Comparison of ENCODE assay signal across 7 cellular contexts in genomic region chr6:28267695-28268059, GRCh38. TPM values are rescaled to one million over a fixed set of nuclear protein-coding genes. Genes with fewer than 3 reads are reported as not detected.
DNase-seq lines count a peak whose midpoint lies in the region; ATAC-seq and TF ChIP-seq lines count a peak whose summit lies in the region.

No MANE protein-coding gene starts in this region.

- H3K27ac ChIP-seq in caudate nucleus (ENCODE audit: low read depth, low read length) (peak overlapping the region; percentile 82), lung (ENCODE audit: low read depth in 1 of 2, low read length in 1 of 2) (peak overlapping the region in 1 of 2 donors; percentile 88), urinary bladder (ENCODE audit: low read depth) (peak overlapping the region; percentile 16)

- H3K36me3 ChIP-seq in lung (ENCODE audit: control insufficient read depth in 2 of 2, insufficient read depth in 2 of 2, low read length in 2 of 2), result peaks cover 0 to 8% of the 10 kb centered on the region in 2 donors
- no peaks in the 10 kb centered on the region for H3K36me3 ChIP-seq in urinary bladder (ENCODE audit: insufficient read depth)

- DNase-seq in Jurkat, Clone E6-1 (ENCODE audit: low read depth, low spot score), result no peak
- no peak for DNase-seq in caudate nucleus (lab: John Stamatoyannopoulos, UW)
- DNase-seq in lung (ENCODE audit: low spot score), result no peak
- DNase-seq in left colon, result no peak
- no peak for DNase-seq in NOMO-1 (lab: John Stamatoyannopoulos, UW; ENCODE audit: unreplicated experiment in 2 of 2)
- no peak for DNase-seq in AG08396 (ENCODE audit: low spot score)

- intact Hi-C loops in left colon (cut with DNase I, micrococcal nuclease), result loop anchor here in 1 of 2 donors (10.0 kb wide), 1 partner anchor 87 kb away; no protein-coding TSS in a partner anchor

- WGBS in lung, 2 donors, result 1 to 3% methylated on average over 1 of the region's 1 CpG
- WGBS in urinary bladder, result 1% methylated on average over 1 of the region's 1 CpG

- peaks cover 2 to 7% of the 10 kb centered on the region in 2 donors for H3K4me1 ChIP-seq in lung (ENCODE audit: control insufficient read depth in 2 of 2, insufficient read depth in 2 of 2, low read length in 2 of 2)
- H3K4me1 ChIP-seq in urinary bladder (ENCODE audit: insufficient read depth), result peaks cover 3% of the 10 kb centered on the region

- no peaks in the 10 kb centered on the region for H3K27me3 ChIP-seq in lung (ENCODE audit: control insufficient read depth, insufficient read depth)

- peak overlapping the region; percentile 71 for H3K4me3 ChIP-seq in Jurkat, Clone E6-1 (ENCODE audit: low read length)
- H3K4me3 ChIP-seq in lung (peak overlapping the region; percentile 72), urinary bladder (ENCODE audit: low read depth, low read length) (peak overlapping the region; percentile 95)

- H3K9me3 ChIP-seq in lung (ENCODE audit: control insufficient read depth in 2 of 2, insufficient read depth in 1 of 2, low read length in 1 of 2), result no peaks in the 10 kb centered on the region

- no peak for ATAC-seq in lung (ENCODE audit: insufficient read depth, low FRiP score)
- no peak for ATAC-seq in left colon

- TF ChIP-seq CTCF in lung (IDR thresholded peaks at IDR 0.05; ENCODE audit: control extremely low read depth, extremely low read depth), result no peak

RNA-seq across cellular contexts. Expression of gene ZSCAN26, which starts 0.7 kb away (rescaled TPM):
- 3.6 TPM for polyA plus RNA-seq in Jurkat, Clone E6-1 (2012; ENCODE audit: insufficient read depth, insufficient read length)
- 10 to 100 TPM in 1 of 2 donors, 1 to 10 TPM in 1; 7.8 to 31.1 TPM for total RNA-seq in lung
- polyA plus RNA-seq in lung, result 1 to 10 TPM; 4.6 to 6.4 TPM
- 35.1 TPM for total RNA-seq in urinary bladder
- polyA plus RNA-seq in urinary bladder, result 15.5 TPM
- 1 to 10 TPM; 3.8 to 7.9 TPM for total RNA-seq in left colon

RNA-seq across cellular contexts. Expression of gene NKAPL, which starts 8.6 kb away (rescaled TPM):
- not detected for polyA plus RNA-seq in Jurkat, Clone E6-1 (2012; ENCODE audit: insufficient read depth, insufficient read length)
- total RNA-seq in lung (1 to 10 TPM in 1 of 2 donors, under 1 TPM in 1; 0.85 to 1.1 TPM), urinary bladder (0.90 TPM), left colon (under 1 TPM; 0.21 to 0.47 TPM)
- polyA plus RNA-seq in lung (1 to 10 TPM in 1 of 2 donors, under 1 TPM in 1; 0.81 to 1.4 TPM), urinary bladder (4.4 TPM)

RNA-seq across cellular contexts. Expression of gene PGBD1, which starts 13.7 kb away (rescaled TPM):
- polyA plus RNA-seq in Jurkat, Clone E6-1 (2012; ENCODE audit: insufficient read depth, insufficient read length), result 4.6 TPM
- 1 to 10 TPM; 3.9 to 5.8 TPM for total RNA-seq in lung
- polyA plus RNA-seq in lung, result 1 to 10 TPM; 1.8 to 2.4 TPM
- total RNA-seq in urinary bladder, result 8.7 TPM
- polyA plus RNA-seq in urinary bladder, result 4.7 TPM
- 1 to 10 TPM; 1.4 to 1.5 TPM for total RNA-seq in left colon

RNA-seq across cellular contexts. Expression of gene ZKSCAN4, which starts 15.6 kb away (rescaled TPM):
- polyA plus RNA-seq in Jurkat, Clone E6-1 (2012; ENCODE audit: insufficient read depth, insufficient read length), result not detected
- total RNA-seq in lung (1 to 10 TPM; 5.8 to 8.2 TPM), urinary bladder (7.3 TPM), left colon (1 to 10 TPM; 4.8 to 6.0 TPM)
- polyA plus RNA-seq in lung (1 to 10 TPM; 2.3 to 2.6 TPM), urinary bladder (4.0 TPM)

RNA-seq across cellular contexts. Expression of gene ZSCAN9, which starts 42.6 kb away (rescaled TPM):
- polyA plus RNA-seq in Jurkat, Clone E6-1 (2012; ENCODE audit: insufficient read depth, insufficient read length), result not detected
- total RNA-seq in lung (10 to 100 TPM in 1 of 2 donors, 1 to 10 TPM in 1; 9.4 to 16.8 TPM), urinary bladder (19.2 TPM), left colon (10 to 100 TPM; 10.4 to 12.8 TPM)
- polyA plus RNA-seq in lung (1 to 10 TPM; 7.2 to 8.9 TPM), urinary bladder (12.8 TPM)
